In the genomic region with DNA sequence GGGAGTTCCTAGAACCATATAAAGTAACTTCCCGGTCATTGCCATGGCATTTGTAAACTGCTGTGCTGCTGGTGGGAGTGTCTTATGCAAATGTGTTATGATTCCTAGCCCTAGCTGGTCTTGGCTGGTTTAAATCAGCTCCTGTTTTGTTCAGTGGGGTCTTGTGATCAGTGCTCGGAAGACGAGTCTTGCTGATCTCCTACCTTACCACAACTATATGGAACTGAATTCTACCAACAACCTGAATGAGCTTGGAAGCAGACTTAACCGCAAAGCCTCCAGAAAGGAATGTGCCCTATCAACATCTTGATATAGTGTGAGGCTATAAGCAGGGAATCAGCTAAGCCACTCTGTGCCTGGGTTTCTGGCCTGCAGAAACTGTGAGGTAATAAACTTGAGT, we compare ENCODE assay signal across 14 cellular contexts. TPM values are rescaled to one million over a fixed set of nuclear protein-coding genes. Genes with fewer than 3 reads are reported as not detected.
DNase-seq lines count a peak whose midpoint lies in the region; ATAC-seq and TF ChIP-seq lines count a peak whose summit lies in the region.
"Had no signal": no experiment of that assay in that cellular context is flagged by ENCODE, and none has a peak within 500 bp of the region (broad histone marks: within the 10 kb centered on the region; RNA-seq: fewer than 3 reads in every experiment).

No MANE protein-coding gene starts in this region.

- H3K9ac ChIP-seq in fibroblast of lung (ENCODE audit: insufficient read depth, low read length) = no peak overlapping the region

- H3K4me1 ChIP-seq in PC-9 (replicated peaks; ENCODE audit: insufficient read depth) (no peaks in the 10 kb centered on the region), fibroblast of lung (ENCODE audit: control insufficient read depth, extremely low read depth, insufficient read depth, low read length) (no peaks in the 10 kb centered on the region), gastrocnemius medialis (no peaks in the 10 kb centered on the region)
- no peaks in the 10 kb centered on the region for H3K4me1 ChIP-seq in CD8-positive, alpha-beta T cell (ENCODE audit: insufficient read depth, low read length)

- no TSS peak for BruUV-seq in PC-9 (replicated peaks; lab: Mats Ljungman, UMichigan)

- H3K79me2 ChIP-seq in PC-9 (ENCODE audit: low read depth) = no peaks in the 10 kb centered on the region
- no peaks in the 10 kb centered on the region for H3K79me2 ChIP-seq in fibroblast of lung (ENCODE audit: control insufficient read depth, insufficient read depth, low read length)

- H3K4me1 Mint-ChIP-seq in nephron = peaks cover 16% of the 10 kb centered on the region
- H3K4me1 Mint-ChIP-seq in CD8-positive, alpha-beta T cell (ENCODE audit: low read depth) = no peaks in the 10 kb centered on the region
- H3K4me1 Mint-ChIP-seq: stimulated activated memory B cell treated with anti-CD40 and anti-IgM and Interleukin-4, amounts not matched to agents 10 μg/mL and 1 μg/mL and 100 μg/mL, for 72 hours had no signal

- no peak for TF ChIP-seq POLR2A in gastrocnemius medialis (IDR thresholded peaks at IDR 0.05)

- POLR2A ChIA-PET in PC-9 (lab: Charles Lee; ENCODE audit: unreplicated experiment) = interaction anchor here (0.6 to 0.7 kb wide), 3 partner anchors 98 to 614 kb away, joined by 3 to 5 read pairs (median 3); no protein-coding TSS in a partner anchor
- POLR2A ChIA-PET in CD8-positive, alpha-beta T cell (lab: Charles Lee) = no interaction called here

- ATAC-seq in gastrocnemius medialis = no peak
- ATAC-seq in CD8-positive, alpha-beta T cell = no peak
- ATAC-seq in HG02938 (IDR thresholded peaks at IDR 0.05; ENCODE audit: unreplicated experiment) = no peak
- ATAC-seq: stimulated activated memory B cell treated with anti-CD40 and anti-IgM and Interleukin-4, amounts not matched to agents 10 μg/mL and 1 μg/mL and 100 μg/mL, for 72 hours had no signal

- H3K4me3 Mint-ChIP-seq in nephron = peak overlapping the region in 1 of 3 experiments; percentile 36
- H3K4me3 Mint-ChIP-seq in CD8-positive, alpha-beta T cell = no peak overlapping the region
- H3K4me3 Mint-ChIP-seq: B cell; stimulated activated memory B cell treated with anti-CD40 and anti-IgM and Interleukin-4, amounts not matched to agents 10 μg/mL and 1 μg/mL and 100 μg/mL, for 72 hours had no signal

- H4K20me1 ChIP-seq in PC-9 (ENCODE audit: insufficient read depth) (no peaks in the 10 kb centered on the region), fibroblast of lung (ENCODE audit: control insufficient read depth, extremely low read depth, insufficient read depth, low read length) (no peaks in the 10 kb centered on the region)

- no peaks in the 10 kb centered on the region for H3K9me2 ChIP-seq in PC-9 (ENCODE audit: insufficient read depth)

- in situ Hi-C loops in gastrocnemius medialis (cut with MboI; ENCODE audit: low sequenced_read_pairs in 4 of 4) = no loop called here

- H3K9me3 Mint-ChIP-seq in nephron = peaks cover 5% of the 10 kb centered on the region
- H3K9me3 Mint-ChIP-seq in CD8-positive, alpha-beta T cell = no peaks in the 10 kb centered on the region

- no peaks in the 10 kb centered on the region for H3K36me3 Mint-ChIP-seq in nephron (ENCODE audit: low read depth)
- peaks cover 6% of the 10 kb centered on the region for H3K36me3 Mint-ChIP-seq in CD8-positive, alpha-beta T cell

- H3K27ac Mint-ChIP-seq in nephron = peak overlapping the region; percentile 18 to 82 (median 30)
- H3K27ac Mint-ChIP-seq in CD8-positive, alpha-beta T cell = no peak overlapping the region
- H3K27ac Mint-ChIP-seq: B cell; stimulated activated memory B cell treated with anti-CD40 and anti-IgM and Interleukin-4, amounts not matched to agents 10 μg/mL and 1 μg/mL and 100 μg/mL, for 72 hours had no signal

- H3F3A ChIP-seq in PC-9 (ENCODE audit: insufficient read depth, low read depth) = no peaks in the 10 kb centered on the region

- H3K4me2 ChIP-seq in PC-9 (no peak overlapping the region), fibroblast of lung (ENCODE audit: extremely low read depth, insufficient read depth, low read length) (no peak overlapping the region)

- H3K27ac ChIP-seq in PC-9 (no peak overlapping the region), fibroblast of lung (ENCODE audit: insufficient read depth, low read length) (peak overlapping the region; percentile 22), gastrocnemius medialis (no peak overlapping the region)
- H3K27ac ChIP-seq in CD8-positive, alpha-beta T cell (ENCODE audit: low read depth, low read length) = no peak overlapping the region

- H3K27me3 Mint-ChIP-seq in nephron (ENCODE audit: low read depth) = no peaks in the 10 kb centered on the region
- H3K27me3 Mint-ChIP-seq in CD8-positive, alpha-beta T cell (ENCODE audit: low read depth) = no peaks in the 10 kb centered on the region
- H3K27me3 Mint-ChIP-seq: B cell; stimulated activated memory B cell treated with anti-CD40 and anti-IgM and Interleukin-4, amounts not matched to agents 10 μg/mL and 1 μg/mL and 100 μg/mL, for 72 hours had no signal

- TF ChIP-seq CTCF in PC-9 (conservative IDR thresholded peaks at IDR 0.05) (no peak), fibroblast of lung (conservative IDR thresholded peaks at IDR 0.05 in 1 of 2, IDR thresholded peaks at IDR 0.05 in 1 of 2; ENCODE audit: low read depth in 1 of 2, low read length in 2 of 2) (no peak), nephron (IDR thresholded peaks at IDR 0.05; ENCODE audit: unreplicated experiment in 3 of 3) (no peak), gastrocnemius medialis (IDR thresholded peaks at IDR 0.05 in 4 of 5, conservative IDR thresholded peaks at IDR 0.05 in 1 of 5) (no peak)
- TF ChIP-seq CTCF in CD8-positive, alpha-beta T cell (IDR thresholded peaks at IDR 0.05) = no peak

- peaks cover 2% of the 10 kb centered on the region; the same call in 1 of the 2 replicates for H3K9me3 ChIP-seq in PC-9 (ENCODE audit: insufficient read depth, low read depth)
- H3K9me3 ChIP-seq in fibroblast of lung (ENCODE audit: control insufficient read depth, insufficient read depth, low read depth, low read length) = no peaks in the 10 kb centered on the region
- no peaks in the 10 kb centered on the region for H3K9me3 ChIP-seq in gastrocnemius medialis
- H3K9me3 ChIP-seq in CD8-positive, alpha-beta T cell (ENCODE audit: low read length) = no peaks in the 10 kb centered on the region

- intact Hi-C loops in PC-9 (cut with micrococcal nuclease; ENCODE audit: unreplicated experiment) (no loop called here), gastrocnemius medialis (cut with DNase I; ENCODE audit: low total_unique reads) (no loop called here)
- intact Hi-C loops in CD8-positive, alpha-beta T cell (cut with DNase I, micrococcal nuclease) = no loop called here

- H3K4me3 ChIP-seq in PC-9 = no peak overlapping the region
- no peak overlapping the region for H3K4me3 ChIP-seq in fibroblast of lung (replicated peaks in 1 of 4; ENCODE audit: control extremely low read depth in 1 of 4, insufficient read depth in 1 of 4, low read depth in 3 of 4, low read length in 4 of 4)
- H3K4me3 ChIP-seq in gastrocnemius medialis = no peak overlapping the region
- no peak overlapping the region for H3K4me3 ChIP-seq in CD8-positive, alpha-beta T cell (ENCODE audit: low read depth, low read length)

- H2AFZ ChIP-seq in PC-9 (no peak overlapping the region; the same call in 1 of the 2 replicates), fibroblast of lung (ENCODE audit: low read length) (peak overlapping the region; percentile 26)

- H3K36me3 ChIP-seq in PC-9 (ENCODE audit: low read depth) = no peaks in the 10 kb centered on the region
- no peaks in the 10 kb centered on the region for H3K36me3 ChIP-seq in fibroblast of lung (ENCODE audit: control insufficient read depth, insufficient read depth, low read length)
- H3K36me3 ChIP-seq in gastrocnemius medialis = no peaks in the 10 kb centered on the region
- H3K36me3 ChIP-seq in CD8-positive, alpha-beta T cell (ENCODE audit: insufficient read depth, low read length) = no peaks in the 10 kb centered on the region

- CTCF ChIA-PET in PC-9 (lab: Charles Lee) = interaction anchor here (0.6 kb wide), 1 partner anchor 55 kb away, joined by 6 read pairs; no protein-coding TSS in a partner anchor
- CTCF ChIA-PET in CD8-positive, alpha-beta T cell (lab: Charles Lee) = interaction anchor here (0.6 kb wide), 1 partner anchor 73 kb away, joined by 3 read pairs; no protein-coding TSS in a partner anchor

- H3K27me3 ChIP-seq in PC-9 (ENCODE audit: insufficient read depth, low read depth) = no peaks in the 10 kb centered on the region
- H3K27me3 ChIP-seq in fibroblast of lung (ENCODE audit: control insufficient read depth, insufficient read depth, low read length) = no peaks in the 10 kb centered on the region
- H3K27me3 ChIP-seq in gastrocnemius medialis = no peaks in the 10 kb centered on the region
- no peaks in the 10 kb centered on the region for H3K27me3 ChIP-seq in CD8-positive, alpha-beta T cell (ENCODE audit: insufficient read depth, low read length)

- DNase-seq in EH (ENCODE audit: low read depth) (peak; percentile 67), PC-9 (peak; percentile 35 to 41), fibroblast of lung (ENCODE audit: low read depth in 2 of 2) (peak; percentile 38 to 56), DMS153 treated with DMSO at 0.1 percent for 48 hours (lab: John Stamatoyannopoulos, UW; ENCODE audit: unreplicated experiment) (no peak), gastrocnemius medialis (no peak)
- DNase-seq in CD8-positive, alpha-beta T cell = no peak
- DNase-seq: activated CD4-positive, alpha-beta T cell treated with anti-CD3 and anti-CD28 coated beads for 1 hour; activated T-cell treated with anti-CD3 and anti-CD28 coated beads, Interleukin-2, amount 50 U/mL, for 48 hours; effector CD8-positive, alpha-beta T cell; NCI-H2107 had no signal

RNA-seq across cellular contexts. Expression of a gene that starts 33.5 kb away (rescaled TPM):
- 53.8 and 74.4 TPM in 2 replicates for total RNA-seq in PC-9 (2021)
- 26.3 and 26.7 TPM in 2 replicates for total RNA-seq in fibroblast of lung
- 28.9 and 35.5 TPM in 2 replicates for polyA plus RNA-seq in fibroblast of lung
- polyA plus RNA-seq in fibroblast of lung (2012) = 86.4 and 109 TPM in 2 replicates
- polyA minus RNA-seq in fibroblast of lung (ENCODE audit: low replicate concordance) = 3.8 and 17.5 TPM in 2 replicates
- 10 to 100 TPM; 22.3 to 49.5 (median 30.9) TPM for total RNA-seq in gastrocnemius medialis
- total RNA-seq in CD8-positive, alpha-beta T cell = 10 to 100 TPM; 32.7 to 35.8 TPM

Comparison
In these comparisons a context has a peak if more than half of its experiments do, and no peak if none do; other contexts are left out.
1. DNase-seq: peak in EH (single experiment), PC-9 (2 of 2) and fibroblast of lung (2 of 2); none in DMS153 treated with DMSO at 0.1 percent for 48 hours (single experiment), gastrocnemius medialis (0 of 2) and CD8-positive, alpha-beta T cell (0 of 7).